In the genomic region with DNA sequence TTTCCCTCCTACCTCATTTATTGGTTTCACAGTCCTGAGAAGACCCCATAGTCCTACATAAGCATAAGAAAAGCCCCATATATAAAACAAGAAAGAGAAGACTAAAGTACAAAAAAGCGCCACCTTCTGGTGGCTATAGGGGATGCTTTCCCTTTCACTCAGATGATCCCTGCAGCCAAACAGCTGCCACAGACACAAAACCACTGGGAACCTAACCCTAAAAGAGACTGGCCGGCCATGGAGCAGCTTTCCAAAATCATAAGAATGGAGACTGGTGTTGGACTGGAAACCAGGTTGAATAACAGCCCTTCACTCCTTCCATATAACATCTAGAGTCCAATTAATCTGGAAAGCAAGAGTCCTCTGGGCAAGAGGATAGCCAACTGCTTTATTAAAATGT, we compare ENCODE assay signal across 8 cellular contexts. TPM values are rescaled to one million over a fixed set of nuclear protein-coding genes. Genes with fewer than 3 reads are reported as not detected.
DNase-seq lines count a peak whose midpoint lies in the region; TF ChIP-seq lines count a peak whose summit lies in the region.

No MANE protein-coding gene starts in this region.

- H3K27ac Mint-ChIP-seq in MCF 10A (ENCODE audit: low read depth, unreplicated experiment), result peak overlapping the region; percentile 66

- H3K4me3 Mint-ChIP-seq in MCF 10A (ENCODE audit: unreplicated experiment), result no peak overlapping the region

- intact Hi-C loops in MCF 10A (cut with micrococcal nuclease), result loop anchor here (2.0 to 10.0 kb wide), 2 partner anchors 77 to 335 kb away; no protein-coding TSS in a partner anchor

- POLR2A ChIA-PET in MCF 10A (lab: Yijun Ruan, JAX), result interaction anchor here (0.6 to 3.5 kb wide), 4 partner anchors 11 to 315 kb away, joined by 3 to 38 read pairs (median 6); a partner anchor contains a TSS

- DNase-seq in AG08395 (ENCODE audit: low spot score), result peak; percentile 68
- peak; percentile 57 for DNase-seq in RPMI8226
- peak; percentile 56 for DNase-seq in MCF 10A (ENCODE audit: unreplicated experiment)
- DNase-seq in superior temporal gyrus (ENCODE audit: extremely low spot score), result peak; percentile 71
- DNase-seq in ureter (ENCODE audit: low spot score), result no peak
- no peak for DNase-seq in NCI-H1417 treated with DMSO at 0.1 percent for 48 hours (lab: John Stamatoyannopoulos, UW)

- CTCF ChIA-PET in MCF 10A (lab: Yijun Ruan, JAX), result interaction anchor here (0.7 to 7.4 kb wide), 9 partner anchors 9 to 181 kb away, joined by 3 to 71 read pairs (median 9); a partner anchor contains a TSS

- peaks cover 89% of the 10 kb centered on the region for H3K36me3 Mint-ChIP-seq in MCF 10A (ENCODE audit: insufficient read depth, unreplicated experiment)

- peak overlapping the region; percentile 94 for H3K27ac ChIP-seq in layer of hippocampus (ENCODE audit: low read depth, low read length)

- H3K27me3 ChIP-seq in layer of hippocampus (ENCODE audit: control insufficient read depth, insufficient read depth, low read length), result no peaks in the 10 kb centered on the region

- TF ChIP-seq CTCF in GM12872 (IDR thresholded peaks at IDR 0.05; ENCODE audit: insufficient read depth, low read depth, low read length) (peak; percentile 73), MCF 10A (IDR thresholded peaks at IDR 0.05; ENCODE audit: unreplicated experiment) (peak; percentile 58)

- no TSS peak for BruUV-seq in MCF 10A (replicated peaks; lab: Mats Ljungman, UMichigan)

- no peaks in the 10 kb centered on the region for H3K9me3 Mint-ChIP-seq in MCF 10A (ENCODE audit: unreplicated experiment)

- H3K27me3 Mint-ChIP-seq in MCF 10A (ENCODE audit: insufficient read depth, unreplicated experiment), result no peaks in the 10 kb centered on the region

- H3K4me1 Mint-ChIP-seq in MCF 10A (ENCODE audit: insufficient read depth, unreplicated experiment), result peaks cover 32% of the 10 kb centered on the region

RNA-seq across cellular contexts. Expression of a gene that starts 11.4 kb away (rescaled TPM):
- 97.7 and 106 TPM in 2 replicates for total RNA-seq in MCF 10A (2022)
- total RNA-seq in ureter, result 143 TPM

RNA-seq across cellular contexts. Expression of a gene that starts 43.5 kb away (rescaled TPM):
- total RNA-seq in MCF 10A (2022) (27.2 and 36.7 TPM in 2 replicates), ureter (31.6 TPM)

Comparison
In these comparisons a context has a peak if more than half of its experiments do, and no peak if none do; other contexts are left out.
1. DNase-seq: peak in AG08395 (single experiment), RPMI8226 (single experiment), MCF 10A (single experiment) and superior temporal gyrus (single experiment); none in ureter (single experiment) and NCI-H1417 treated with DMSO at 0.1 percent for 48 hours (single experiment).